In genomic region chr17:17994271-17994670, GRCh38 we compare ENCODE assay signal across 1 cellular context.
TF ChIP-seq lines count a peak whose summit lies in the region.

No MANE protein-coding gene starts in this region.

TF ChIP-seq in SK-N-SH treated with all-trans-retinoic acid at 6 μM for 48 hours, 23 proteins besides CTCF, POLR2A, EP300 and RAD21 (continued from another document):
- TF ChIP-seq PATZ1 (CRISPR knock-in tag; IDR thresholded peaks at IDR 0.05; ENCODE audit: borderline replicate concordance) (no peak), POU6F1 (CRISPR knock-in tag; IDR thresholded peaks at IDR 0.05; ENCODE audit: borderline replicate concordance, low read depth) (no peak), RARB (CRISPR knock-in tag; IDR thresholded peaks at IDR 0.05) (no peak), TOX (CRISPR knock-in tag; IDR thresholded peaks at IDR 0.05; ENCODE audit: borderline replicate concordance) (no peak), GLIS3 (CRISPR knock-in tag; IDR thresholded peaks at IDR 0.05) (no peak)
